In genomic region chr3:34107669-34108068, GRCh38 we compare ENCODE assay signal across 12 cellular contexts.
DNase-seq lines count a peak whose midpoint lies in the region; ATAC-seq and TF ChIP-seq lines count a peak whose summit lies in the region.
"Had no signal": no experiment of that assay in that cellular context is flagged by ENCODE, and none has a peak within 500 bp of the region (broad histone marks: within the 10 kb centered on the region; RNA-seq: fewer than 3 reads in every experiment).

No MANE protein-coding gene starts in this region.

- H3K79me2 ChIP-seq in DOHH2 (ENCODE audit: control insufficient read depth, low read length), result no peaks in the 10 kb centered on the region

- H3K27ac ChIP-seq in DOHH2 (ENCODE audit: low read depth, low read length) (peak overlapping the region; percentile 64), tibial artery (no peak overlapping the region)
- H3K27ac ChIP-seq: SK-N-MC had no signal

- intact Hi-C loops in tibial artery (cut with DNase I; ENCODE audit: low total_unique reads), result no loop called here

- no peaks in the 10 kb centered on the region for H3K9me2 ChIP-seq in DOHH2 (replicated peaks; ENCODE audit: control insufficient read depth, low read length)

- H3K36me3 ChIP-seq in DOHH2 (ENCODE audit: control insufficient read depth, low read length) (no peaks in the 10 kb centered on the region), tibial artery (no peaks in the 10 kb centered on the region)

- H3K4me2 ChIP-seq in DOHH2 (ENCODE audit: low read length), result peak overlapping the region; percentile 58

- no peak for TF ChIP-seq CTCF in DOHH2 (IDR thresholded peaks at IDR 0.05; ENCODE audit: low read depth, low read length, poor library complexity, severe bottlenecking)
- no peak for TF ChIP-seq CTCF in tibial artery (IDR thresholded peaks at IDR 0.05)

- H3K27me3 ChIP-seq in DOHH2 (ENCODE audit: control insufficient read depth, low read length) (no peaks in the 10 kb centered on the region), tibial artery (no peaks in the 10 kb centered on the region)

- H3K9me3 ChIP-seq in DOHH2 (ENCODE audit: control insufficient read depth, insufficient read depth, low read length), result no peaks in the 10 kb centered on the region
- no peaks in the 10 kb centered on the region for H3K9me3 ChIP-seq in tibial artery

- H3K4me1 ChIP-seq in DOHH2 (ENCODE audit: control insufficient read depth, low read length) (peaks cover 59% of the 10 kb centered on the region), tibial artery (no peaks in the 10 kb centered on the region)

- H3K4me3 ChIP-seq in DOHH2 (ENCODE audit: low read length) (peak overlapping the region; percentile 34), tibial artery (no peak overlapping the region)
- H3K4me3 ChIP-seq: SK-N-MC had no signal

- peak; percentile 46 for ATAC-seq in GM19043 (IDR thresholded peaks at IDR 0.05; ENCODE audit: low read depth, unreplicated experiment)
- peak; percentile 63 for ATAC-seq in HG02610 (IDR thresholded peaks at IDR 0.05; ENCODE audit: unreplicated experiment)
- ATAC-seq in HG03460 (IDR thresholded peaks at IDR 0.05; ENCODE audit: unreplicated experiment), result peak; percentile 41

- DNase-seq in T-helper 2 cell (no peak), HCEC 1CT (no peak), tibial artery (no peak), NCI-H1436 (lab: John Stamatoyannopoulos, UW) (no peak)
- DNase-seq: activated CD4-positive, alpha-beta T cell treated with anti-CD3 and anti-CD28 coated beads, Interleukin-2, amount 10 ng/mL, durations not matched to agents 7 days and 5 days; immature natural killer cell; KBM-7 had no signal

- H4K20me1 ChIP-seq in DOHH2 (ENCODE audit: control insufficient read depth, insufficient read depth, low read depth, low read length), result no peaks in the 10 kb centered on the region

- peaks cover 18% of the 10 kb centered on the region for H3F3A ChIP-seq in DOHH2 (ENCODE audit: control insufficient read depth, insufficient read depth)
